In genomic region chr5:177554474-177555111, GRCh38 we compare ENCODE assay signal across 1 cellular context.
TF ChIP-seq lines count a peak whose summit lies in the region.

Gene FAM193B (minus strand): TSS chr5:177554563. CDS start chr5:177554458, 105 bp downstream.

TF ChIP-seq in HepG2, 621 proteins besides CTCF, POLR2A, EP300 and RAD21 (continued from another document and continues in another):
- no peak for TF ChIP-seq ZNF407 (CRISPR knock-in tag; IDR thresholded peaks at IDR 0.05; ENCODE audit: not compliant biosample characterization)
- no peak for TF ChIP-seq FOXC1 (CRISPR knock-in tag; IDR thresholded peaks at IDR 0.05; ENCODE audit: borderline replicate concordance)
- no peak for TF ChIP-seq SRSF1 (optimal IDR thresholded peaks at IDR 0.05; ENCODE audit: low read depth, low read length)
- TF ChIP-seq ZNF746 (CRISPR knock-in tag; IDR thresholded peaks at IDR 0.05), result no peak
- no peak for TF ChIP-seq ZNF225 (CRISPR knock-in tag; IDR thresholded peaks at IDR 0.05)
- peak; percentile 53; the same call in 1 of the 2 replicates for TF ChIP-seq ERF (CRISPR knock-in tag; IDR thresholded peaks at IDR 0.05)
- TF ChIP-seq KDM6A (CRISPR knock-in tag; IDR thresholded peaks at IDR 0.05; ENCODE audit: low read depth), result no peak
- TF ChIP-seq DRAP1 (CRISPR knock-in tag; IDR thresholded peaks at IDR 0.05), result peak; percentile 67
- TF ChIP-seq DMAP1 (CRISPR knock-in tag; IDR thresholded peaks at IDR 0.05), result 0 out of 2 replicates have a peak, but pooled peaks have one; percentile 17
- TF ChIP-seq SIX1 (CRISPR knock-in tag; IDR thresholded peaks at IDR 0.05; ENCODE audit: borderline replicate concordance), result no peak
- TF ChIP-seq CREB1 (IDR thresholded peaks at IDR 0.05), result no peak
- TF ChIP-seq CREB1 (CRISPR knock-in tag; IDR thresholded peaks at IDR 0.05), result peak; percentile 59
- TF ChIP-seq NRL (CRISPR knock-in tag; IDR thresholded peaks at IDR 0.05; ENCODE audit: borderline replicate concordance), result no peak
- no peak for TF ChIP-seq ZNF383 (CRISPR knock-in tag; IDR thresholded peaks at IDR 0.05; ENCODE audit: borderline replicate concordance)
- peak; percentile 46; the same call in 1 of the 2 replicates for TF ChIP-seq ATF1 (CRISPR knock-in tag; IDR thresholded peaks at IDR 0.05)
- TF ChIP-seq GPBP1L1 (CRISPR knock-in tag; IDR thresholded peaks at IDR 0.05), result no peak
- TF ChIP-seq TBP (CRISPR knock-in tag; IDR thresholded peaks at IDR 0.05), result no peak
- TF ChIP-seq ASH2L (IDR thresholded peaks at IDR 0.05; ENCODE audit: insufficient read length, low read depth, low read length), result no peak
- TF ChIP-seq SALL2 (CRISPR knock-in tag; IDR thresholded peaks at IDR 0.05), result peak; percentile 36; the same call in 1 of the 2 replicates
- TF ChIP-seq AKNA (CRISPR knock-in tag; IDR thresholded peaks at IDR 0.05; ENCODE audit: borderline replicate concordance), result no peak
- no peak for TF ChIP-seq NFYC (CRISPR knock-in tag; IDR thresholded peaks at IDR 0.05)
- TF ChIP-seq KLF12 (CRISPR knock-in tag; IDR thresholded peaks at IDR 0.05; ENCODE audit: borderline replicate concordance), result peak; percentile 68; the same call in 1 of the 2 replicates
- no peak for TF ChIP-seq ZNF678 (CRISPR knock-in tag; IDR thresholded peaks at IDR 0.05)
- TF ChIP-seq CBFB (CRISPR knock-in tag; IDR thresholded peaks at IDR 0.05), result peak; percentile 59; the same call in 1 of the 2 replicates
- TF ChIP-seq ZNF142 (CRISPR knock-in tag; IDR thresholded peaks at IDR 0.05), result no peak
- TF ChIP-seq NCOA1 (CRISPR knock-in tag; IDR thresholded peaks at IDR 0.05), result no peak
- TF ChIP-seq NR1H2 (CRISPR knock-in tag; IDR thresholded peaks at IDR 0.05; ENCODE audit: borderline replicate concordance, low read depth), result no peak
- TF ChIP-seq SMAD9 (CRISPR knock-in tag; IDR thresholded peaks at IDR 0.05), result no peak
- no peak for TF ChIP-seq PAF1 (CRISPR knock-in tag; IDR thresholded peaks at IDR 0.05)
- TF ChIP-seq ZBTB42 (CRISPR knock-in tag; IDR thresholded peaks at IDR 0.05), result no peak
- TF ChIP-seq IRF1 (CRISPR knock-in tag; IDR thresholded peaks at IDR 0.05; ENCODE audit: low read depth), result no peak
- no peak for TF ChIP-seq BCL6 (CRISPR knock-in tag; IDR thresholded peaks at IDR 0.05)
- TF ChIP-seq PCBP1 (IDR thresholded peaks at IDR 0.05; ENCODE audit: borderline replicate concordance, low read depth, low read length), result no peak
- no peak; the same call in 1 of the 2 replicates for TF ChIP-seq MIER3 (CRISPR knock-in tag; IDR thresholded peaks at IDR 0.05; ENCODE audit: borderline replicate concordance)
- TF ChIP-seq PTBP1 (IDR thresholded peaks at IDR 0.05; ENCODE audit: low read depth, low read length, poor library complexity, severe bottlenecking), result no peak
- TF ChIP-seq GATA4 (IDR thresholded peaks at IDR 0.05; ENCODE audit: borderline replicate concordance, low read depth), result no peak
- TF ChIP-seq SOX6 (IDR thresholded peaks at IDR 0.05), result no peak
- TF ChIP-seq SOX6 (CRISPR knock-in tag; IDR thresholded peaks at IDR 0.05), result no peak
- no peak for TF ChIP-seq NFE2 (CRISPR knock-in tag; IDR thresholded peaks at IDR 0.05)
- TF ChIP-seq ZFP1 (CRISPR knock-in tag; IDR thresholded peaks at IDR 0.05), result no peak
- TF ChIP-seq HMG20A (CRISPR knock-in tag; IDR thresholded peaks at IDR 0.05; ENCODE audit: borderline replicate concordance), result no peak
- TF ChIP-seq ZNF552 (CRISPR knock-in tag; IDR thresholded peaks at IDR 0.05; ENCODE audit: borderline replicate concordance), result no peak
- peak; percentile 60; the same call in 1 of the 2 replicates for TF ChIP-seq YEATS2 (CRISPR knock-in tag; IDR thresholded peaks at IDR 0.05; ENCODE audit: borderline replicate concordance)
